In the genomic region with DNA sequence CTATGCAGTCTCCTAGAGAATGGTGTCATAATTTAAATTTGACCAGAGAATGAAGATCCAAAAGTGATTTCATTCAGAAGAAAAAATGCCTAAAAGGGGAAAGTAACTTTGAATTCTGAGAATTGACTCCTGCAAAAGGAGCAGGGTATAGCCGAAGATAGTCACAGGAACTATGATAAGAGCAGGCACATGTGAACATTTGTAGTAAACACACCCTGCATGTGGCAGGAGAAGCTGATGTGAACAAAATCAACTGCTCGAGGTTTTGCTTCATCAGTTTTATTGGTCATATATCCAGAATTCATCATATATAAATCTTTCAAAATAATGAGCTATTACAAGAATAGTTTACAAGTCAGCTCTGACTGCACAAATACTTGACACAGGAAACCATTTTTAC, we compare ENCODE assay signal across 1 cellular context.
A peak's percentile ranks its signal among the peaks of the same experiment; 100 is the strongest.
TF ChIP-seq lines count a peak whose summit lies in the region.

No MANE protein-coding gene starts in this region.

TF ChIP-seq in K562, 482 proteins besides CTCF, POLR2A, EP300 and RAD21 (continued from another document):
- TF ChIP-seq, protein P1, sequence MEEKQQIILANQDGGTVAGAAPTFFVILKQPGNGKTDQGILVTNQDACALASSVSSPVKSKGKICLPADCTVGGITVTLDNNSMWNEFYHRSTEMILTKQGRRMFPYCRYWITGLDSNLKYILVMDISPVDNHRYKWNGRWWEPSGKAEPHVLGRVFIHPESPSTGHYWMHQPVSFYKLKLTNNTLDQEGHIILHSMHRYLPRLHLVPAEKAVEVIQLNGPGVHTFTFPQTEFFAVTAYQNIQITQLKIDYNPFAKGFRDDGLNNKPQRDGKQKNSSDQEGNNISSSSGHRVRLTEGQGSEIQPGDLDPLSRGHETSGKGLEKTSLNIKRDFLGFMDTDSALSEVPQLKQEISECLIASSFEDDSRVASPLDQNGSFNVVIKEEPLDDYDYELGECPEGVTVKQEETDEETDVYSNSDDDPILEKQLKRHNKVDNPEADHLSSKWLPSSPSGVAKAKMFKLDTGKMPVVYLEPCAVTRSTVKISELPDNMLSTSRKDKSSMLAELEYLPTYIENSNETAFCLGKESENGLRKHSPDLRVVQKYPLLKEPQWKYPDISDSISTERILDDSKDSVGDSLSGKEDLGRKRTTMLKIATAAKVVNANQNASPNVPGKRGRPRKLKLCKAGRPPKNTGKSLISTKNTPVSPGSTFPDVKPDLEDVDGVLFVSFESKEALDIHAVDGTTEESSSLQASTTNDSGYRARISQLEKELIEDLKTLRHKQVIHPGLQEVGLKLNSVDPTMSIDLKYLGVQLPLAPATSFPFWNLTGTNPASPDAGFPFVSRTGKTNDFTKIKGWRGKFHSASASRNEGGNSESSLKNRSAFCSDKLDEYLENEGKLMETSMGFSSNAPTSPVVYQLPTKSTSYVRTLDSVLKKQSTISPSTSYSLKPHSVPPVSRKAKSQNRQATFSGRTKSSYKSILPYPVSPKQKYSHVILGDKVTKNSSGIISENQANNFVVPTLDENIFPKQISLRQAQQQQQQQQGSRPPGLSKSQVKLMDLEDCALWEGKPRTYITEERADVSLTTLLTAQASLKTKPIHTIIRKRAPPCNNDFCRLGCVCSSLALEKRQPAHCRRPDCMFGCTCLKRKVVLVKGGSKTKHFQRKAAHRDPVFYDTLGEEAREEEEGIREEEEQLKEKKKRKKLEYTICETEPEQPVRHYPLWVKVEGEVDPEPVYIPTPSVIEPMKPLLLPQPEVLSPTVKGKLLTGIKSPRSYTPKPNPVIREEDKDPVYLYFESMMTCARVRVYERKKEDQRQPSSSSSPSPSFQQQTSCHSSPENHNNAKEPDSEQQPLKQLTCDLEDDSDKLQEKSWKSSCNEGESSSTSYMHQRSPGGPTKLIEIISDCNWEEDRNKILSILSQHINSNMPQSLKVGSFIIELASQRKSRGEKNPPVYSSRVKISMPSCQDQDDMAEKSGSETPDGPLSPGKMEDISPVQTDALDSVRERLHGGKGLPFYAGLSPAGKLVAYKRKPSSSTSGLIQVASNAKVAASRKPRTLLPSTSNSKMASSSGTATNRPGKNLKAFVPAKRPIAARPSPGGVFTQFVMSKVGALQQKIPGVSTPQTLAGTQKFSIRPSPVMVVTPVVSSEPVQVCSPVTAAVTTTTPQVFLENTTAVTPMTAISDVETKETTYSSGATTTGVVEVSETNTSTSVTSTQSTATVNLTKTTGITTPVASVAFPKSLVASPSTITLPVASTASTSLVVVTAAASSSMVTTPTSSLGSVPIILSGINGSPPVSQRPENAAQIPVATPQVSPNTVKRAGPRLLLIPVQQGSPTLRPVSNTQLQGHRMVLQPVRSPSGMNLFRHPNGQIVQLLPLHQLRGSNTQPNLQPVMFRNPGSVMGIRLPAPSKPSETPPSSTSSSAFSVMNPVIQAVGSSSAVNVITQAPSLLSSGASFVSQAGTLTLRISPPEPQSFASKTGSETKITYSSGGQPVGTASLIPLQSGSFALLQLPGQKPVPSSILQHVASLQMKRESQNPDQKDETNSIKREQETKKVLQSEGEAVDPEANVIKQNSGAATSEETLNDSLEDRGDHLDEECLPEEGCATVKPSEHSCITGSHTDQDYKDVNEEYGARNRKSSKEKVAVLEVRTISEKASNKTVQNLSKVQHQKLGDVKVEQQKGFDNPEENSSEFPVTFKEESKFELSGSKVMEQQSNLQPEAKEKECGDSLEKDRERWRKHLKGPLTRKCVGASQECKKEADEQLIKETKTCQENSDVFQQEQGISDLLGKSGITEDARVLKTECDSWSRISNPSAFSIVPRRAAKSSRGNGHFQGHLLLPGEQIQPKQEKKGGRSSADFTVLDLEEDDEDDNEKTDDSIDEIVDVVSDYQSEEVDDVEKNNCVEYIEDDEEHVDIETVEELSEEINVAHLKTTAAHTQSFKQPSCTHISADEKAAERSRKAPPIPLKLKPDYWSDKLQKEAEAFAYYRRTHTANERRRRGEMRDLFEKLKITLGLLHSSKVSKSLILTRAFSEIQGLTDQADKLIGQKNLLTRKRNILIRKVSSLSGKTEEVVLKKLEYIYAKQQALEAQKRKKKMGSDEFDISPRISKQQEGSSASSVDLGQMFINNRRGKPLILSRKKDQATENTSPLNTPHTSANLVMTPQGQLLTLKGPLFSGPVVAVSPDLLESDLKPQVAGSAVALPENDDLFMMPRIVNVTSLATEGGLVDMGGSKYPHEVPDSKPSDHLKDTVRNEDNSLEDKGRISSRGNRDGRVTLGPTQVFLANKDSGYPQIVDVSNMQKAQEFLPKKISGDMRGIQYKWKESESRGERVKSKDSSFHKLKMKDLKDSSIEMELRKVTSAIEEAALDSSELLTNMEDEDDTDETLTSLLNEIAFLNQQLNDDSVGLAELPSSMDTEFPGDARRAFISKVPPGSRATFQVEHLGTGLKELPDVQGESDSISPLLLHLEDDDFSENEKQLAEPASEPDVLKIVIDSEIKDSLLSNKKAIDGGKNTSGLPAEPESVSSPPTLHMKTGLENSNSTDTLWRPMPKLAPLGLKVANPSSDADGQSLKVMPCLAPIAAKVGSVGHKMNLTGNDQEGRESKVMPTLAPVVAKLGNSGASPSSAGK (IDR thresholded peaks at IDR 0.05) = peak; percentile 83
- 0 out of 4 replicates have a peak, but pooled peaks of 1 of the 2 experiments have one; percentile 18 for TF ChIP-seq SRF (CRISPR knock-in tag; IDR thresholded peaks at IDR 0.05)
- TF ChIP-seq NFRKB (IDR thresholded peaks at IDR 0.05; ENCODE audit: low read depth) = no peak
- TF ChIP-seq MYC (IDR thresholded peaks at IDR 0.05; ENCODE audit: low read depth, low read length) = 0 out of 2 replicates have a peak, but pooled peaks have one; percentile 39
- TF ChIP-seq MYC (CRISPR knock-in tag; IDR thresholded peaks at IDR 0.05; ENCODE audit: borderline replicate concordance, low read depth) = no peak
- TF ChIP-seq RBBP5 (IDR thresholded peaks at IDR 0.05; ENCODE audit: borderline replicate concordance, insufficient read depth, low read length, poor library complexity, severe bottlenecking) = no peak
- TF ChIP-seq ZNF436 (CRISPR knock-in tag; IDR thresholded peaks at IDR 0.05) = no peak
- TF ChIP-seq SMAD1 (IDR thresholded peaks at IDR 0.05; ENCODE audit: low read depth, low read length, partially characterized antibody) = no peak
- no peak for TF ChIP-seq ZNF77 (CRISPR knock-in tag; IDR thresholded peaks at IDR 0.05)
- TF ChIP-seq, protein P2, sequence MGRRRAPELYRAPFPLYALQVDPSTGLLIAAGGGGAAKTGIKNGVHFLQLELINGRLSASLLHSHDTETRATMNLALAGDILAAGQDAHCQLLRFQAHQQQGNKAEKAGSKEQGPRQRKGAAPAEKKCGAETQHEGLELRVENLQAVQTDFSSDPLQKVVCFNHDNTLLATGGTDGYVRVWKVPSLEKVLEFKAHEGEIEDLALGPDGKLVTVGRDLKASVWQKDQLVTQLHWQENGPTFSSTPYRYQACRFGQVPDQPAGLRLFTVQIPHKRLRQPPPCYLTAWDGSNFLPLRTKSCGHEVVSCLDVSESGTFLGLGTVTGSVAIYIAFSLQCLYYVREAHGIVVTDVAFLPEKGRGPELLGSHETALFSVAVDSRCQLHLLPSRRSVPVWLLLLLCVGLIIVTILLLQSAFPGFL (CRISPR knock-in tag; IDR thresholded peaks at IDR 0.05) = no peak
- no peak for TF ChIP-seq ZNF232 (CRISPR knock-in tag; IDR thresholded peaks at IDR 0.05)
- TF ChIP-seq ZFPM2 (CRISPR knock-in tag; IDR thresholded peaks at IDR 0.05) = no peak
- TF ChIP-seq ZNF184 (CRISPR knock-in tag; IDR thresholded peaks at IDR 0.05) = no peak
- TF ChIP-seq ZNF347 (CRISPR knock-in tag; IDR thresholded peaks at IDR 0.05; ENCODE audit: low read depth) = no peak
- TF ChIP-seq RBM25 (IDR thresholded peaks at IDR 0.05; ENCODE audit: low read depth, low read length, severe bottlenecking) = no peak
- TF ChIP-seq HNRNPUL1 (IDR thresholded peaks at IDR 0.05; ENCODE audit: low read length) = no peak
- TF ChIP-seq, protein P3, sequence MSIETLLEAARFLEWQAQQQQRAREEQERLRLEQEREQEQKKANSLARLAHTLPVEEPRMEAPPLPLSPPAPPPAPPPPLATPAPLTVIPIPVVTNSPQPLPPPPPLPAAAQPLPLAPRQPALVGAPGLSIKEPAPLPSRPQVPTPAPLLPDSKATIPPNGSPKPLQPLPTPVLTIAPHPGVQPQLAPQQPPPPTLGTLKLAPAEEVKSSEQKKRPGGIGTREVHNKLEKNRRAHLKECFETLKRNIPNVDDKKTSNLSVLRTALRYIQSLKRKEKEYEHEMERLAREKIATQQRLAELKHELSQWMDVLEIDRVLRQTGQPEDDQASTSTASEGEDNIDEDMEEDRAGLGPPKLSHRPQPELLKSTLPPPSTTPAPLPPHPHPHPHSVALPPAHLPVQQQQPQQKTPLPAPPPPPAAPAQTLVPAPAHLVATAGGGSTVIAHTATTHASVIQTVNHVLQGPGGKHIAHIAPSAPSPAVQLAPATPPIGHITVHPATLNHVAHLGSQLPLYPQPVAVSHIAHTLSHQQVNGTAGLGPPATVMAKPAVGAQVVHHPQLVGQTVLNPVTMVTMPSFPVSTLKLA (conservative IDR thresholded peaks at IDR 0.05) = peak; percentile 60 to 75
- TF ChIP-seq, protein P4, sequence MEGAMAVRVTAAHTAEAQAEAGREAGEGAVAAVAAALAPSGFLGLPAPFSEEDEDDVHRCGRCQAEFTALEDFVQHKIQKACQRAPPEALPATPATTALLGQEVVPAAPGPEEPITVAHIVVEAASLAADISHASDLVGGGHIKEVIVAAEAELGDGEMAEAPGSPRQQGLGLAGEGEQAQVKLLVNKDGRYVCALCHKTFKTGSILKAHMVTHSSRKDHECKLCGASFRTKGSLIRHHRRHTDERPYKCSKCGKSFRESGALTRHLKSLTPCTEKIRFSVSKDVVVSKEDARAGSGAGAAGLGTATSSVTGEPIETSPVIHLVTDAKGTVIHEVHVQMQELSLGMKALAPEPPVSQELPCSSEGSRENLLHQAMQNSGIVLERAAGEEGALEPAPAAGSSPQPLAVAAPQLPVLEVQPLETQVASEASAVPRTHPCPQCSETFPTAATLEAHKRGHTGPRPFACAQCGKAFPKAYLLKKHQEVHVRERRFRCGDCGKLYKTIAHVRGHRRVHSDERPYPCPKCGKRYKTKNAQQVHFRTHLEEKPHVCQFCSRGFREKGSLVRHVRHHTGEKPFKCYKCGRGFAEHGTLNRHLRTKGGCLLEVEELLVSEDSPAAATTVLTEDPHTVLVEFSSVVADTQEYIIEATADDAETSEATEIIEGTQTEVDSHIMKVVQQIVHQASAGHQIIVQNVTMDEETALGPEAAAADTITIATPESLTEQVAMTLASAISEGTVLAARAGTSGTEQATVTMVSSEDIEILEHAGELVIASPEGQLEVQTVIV (CRISPR knock-in tag; IDR thresholded peaks at IDR 0.05; ENCODE audit: borderline replicate concordance) = no peak
- TF ChIP-seq, protein P5, sequence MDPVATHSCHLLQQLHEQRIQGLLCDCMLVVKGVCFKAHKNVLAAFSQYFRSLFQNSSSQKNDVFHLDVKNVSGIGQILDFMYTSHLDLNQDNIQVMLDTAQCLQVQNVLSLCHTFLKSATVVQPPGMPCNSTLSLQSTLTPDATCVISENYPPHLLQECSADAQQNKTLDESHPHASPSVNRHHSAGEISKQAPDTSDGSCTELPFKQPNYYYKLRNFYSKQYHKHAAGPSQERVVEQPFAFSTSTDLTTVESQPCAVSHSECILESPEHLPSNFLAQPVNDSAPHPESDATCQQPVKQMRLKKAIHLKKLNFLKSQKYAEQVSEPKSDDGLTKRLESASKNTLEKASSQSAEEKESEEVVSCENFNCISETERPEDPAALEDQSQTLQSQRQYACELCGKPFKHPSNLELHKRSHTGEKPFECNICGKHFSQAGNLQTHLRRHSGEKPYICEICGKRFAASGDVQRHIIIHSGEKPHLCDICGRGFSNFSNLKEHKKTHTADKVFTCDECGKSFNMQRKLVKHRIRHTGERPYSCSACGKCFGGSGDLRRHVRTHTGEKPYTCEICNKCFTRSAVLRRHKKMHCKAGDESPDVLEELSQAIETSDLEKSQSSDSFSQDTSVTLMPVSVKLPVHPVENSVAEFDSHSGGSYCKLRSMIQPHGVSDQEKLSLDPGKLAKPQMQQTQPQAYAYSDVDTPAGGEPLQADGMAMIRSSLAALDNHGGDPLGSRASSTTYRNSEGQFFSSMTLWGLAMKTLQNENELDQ (CRISPR knock-in tag; IDR thresholded peaks at IDR 0.05; ENCODE audit: borderline replicate concordance) = no peak
TF ChIP-seq in K562: peak in this region for 8.
